ENCODE assay signal across 9 cellular contexts in the genomic region with DNA sequence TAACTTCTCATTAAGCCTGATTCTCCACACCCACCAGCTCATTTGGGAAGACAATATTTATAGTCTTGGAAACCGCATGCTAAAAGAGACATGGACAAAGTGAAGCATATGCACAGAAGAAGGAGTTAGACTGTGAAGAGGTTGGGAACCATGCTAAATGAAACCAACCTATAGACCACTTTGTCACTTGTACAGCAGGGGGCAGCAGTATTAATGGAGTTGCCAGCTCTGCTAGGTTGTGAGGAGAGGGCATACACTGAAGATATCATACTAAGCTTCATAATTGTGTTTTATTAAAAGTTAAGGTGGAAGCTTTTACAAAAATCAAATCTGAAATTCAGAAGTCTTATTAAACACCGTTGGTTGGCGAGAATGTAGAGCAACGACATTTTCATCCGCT. TPM values are rescaled to one million over a fixed set of nuclear protein-coding genes. Genes with fewer than 3 reads are reported as not detected.
DNase-seq lines count a peak whose midpoint lies in the region; ATAC-seq and TF ChIP-seq lines count a peak whose summit lies in the region.
"Had no signal": no experiment of that assay in that cellular context is flagged by ENCODE, and none has a peak within 500 bp of the region (broad histone marks: within the 10 kb centered on the region; RNA-seq: fewer than 3 reads in every experiment).

No MANE protein-coding gene starts in this region.

- H3K4me1 Mint-ChIP-seq in Calu3 (ENCODE audit: low read depth, unreplicated experiment), result no peaks in the 10 kb centered on the region
- H3K4me1 Mint-ChIP-seq in natural killer cell, result no peaks in the 10 kb centered on the region
- H3K4me1 Mint-ChIP-seq: memory B cell had no signal

- H3K27me3 Mint-ChIP-seq in Calu3 (ENCODE audit: unreplicated experiment) (no peaks in the 10 kb centered on the region), natural killer cell (ENCODE audit: low read depth in 2 of 2) (no peaks in the 10 kb centered on the region)
- H3K27me3 Mint-ChIP-seq: memory B cell had no signal

- H3K9me3 Mint-ChIP-seq in Calu3 (ENCODE audit: low read depth, unreplicated experiment) (no peaks in the 10 kb centered on the region), natural killer cell (peaks cover 22 to 24% of the 10 kb centered on the region in 2 donors)

- H3K4me3 Mint-ChIP-seq in Calu3 (ENCODE audit: low read depth, unreplicated experiment) (no peak overlapping the region), natural killer cell (no peak overlapping the region)
- H3K4me3 Mint-ChIP-seq: memory B cell had no signal

- peak; percentile 37 for TF ChIP-seq CTCF in Calu3 (IDR thresholded peaks at IDR 0.05; ENCODE audit: unreplicated experiment)
- peak; percentile 64 for TF ChIP-seq CTCF in LNCAP (IDR thresholded peaks at IDR 0.05)
- 0 out of 2 replicates have a peak, but pooled peaks have one; percentile 6 for TF ChIP-seq CTCF in WI38 (IDR thresholded peaks at IDR 0.05; ENCODE audit: low read depth, low read length)
- no peak for TF ChIP-seq CTCF in natural killer cell (IDR thresholded peaks at IDR 0.05)

- intact Hi-C loops in Calu3 (cut with micrococcal nuclease; ENCODE audit: unreplicated experiment), result loop anchor here (1.0 to 5.0 kb wide), 2 partner anchors 269 to 325 kb away; no protein-coding TSS in a partner anchor
- intact Hi-C loops in natural killer cell (cut with micrococcal nuclease), result no loop called here

- DNase-seq in Calu3 (peak; percentile 42), left lobe of liver (ENCODE audit: low spot score) (no peak), natural killer cell (no peak)
- DNase-seq in stimulated activated naive CD8-positive, alpha-beta T cell treated with anti-CD3 and anti-CD28 coated beads, Interleukin-15, Interleukin-2, amounts not matched to agents 100 U/mL and 50 U/mL, for 24 hours, result no peak

- no peak overlapping the region for H3K4me3 ChIP-seq in WI38 (ENCODE audit: low read depth, low read length)

- CTCF ChIA-PET in Calu3 (lab: Charles Lee), result no interaction called here

- ATAC-seq in GM19043 (IDR thresholded peaks at IDR 0.05; ENCODE audit: low read depth, unreplicated experiment) (peak; percentile 64), left lobe of liver (peak; percentile 51), HG03460 (IDR thresholded peaks at IDR 0.05; ENCODE audit: unreplicated experiment) (no peak), natural killer cell (no peak)
- ATAC-seq in stimulated activated naive CD8-positive, alpha-beta T cell treated with anti-CD3 and anti-CD28 coated beads, Interleukin-15, Interleukin-2, amounts not matched to agents 100 U/mL and 50 U/mL, for 24 hours, result no peak

- H3K36me3 Mint-ChIP-seq in Calu3 (ENCODE audit: insufficient read depth, unreplicated experiment), result no peaks in the 10 kb centered on the region
- H3K36me3 Mint-ChIP-seq in natural killer cell, result no peaks in the 10 kb centered on the region
- H3K36me3 Mint-ChIP-seq: memory B cell had no signal

- BruUV-seq in Calu3 (replicated peaks; lab: Mats Ljungman, UMichigan), result no TSS peak

- H3K27ac Mint-ChIP-seq in Calu3 (ENCODE audit: unreplicated experiment) (no peak overlapping the region), natural killer cell (no peak overlapping the region)
- H3K27ac Mint-ChIP-seq: memory B cell had no signal

RNA-seq across cellular contexts. Expression of a gene that starts 38.3 kb away (rescaled TPM):
- total RNA-seq in Calu3 (2022) (not detected in 2 replicates), left lobe of liver (0.23 TPM), natural killer cell (not detected)

Comparison
In these comparisons a context has a peak if more than half of its experiments do, and no peak if none do; other contexts are left out.
1. ATAC-seq: peak in GM19043 (single experiment) and left lobe of liver (single experiment); none in HG03460 (single experiment), natural killer cell (0 of 3) and stimulated activated naive CD8-positive, alpha-beta T cell treated with anti-CD3 and anti-CD28 coated beads, Interleukin-15, Interleukin-2, amounts not matched to agents 100 U/mL and 50 U/mL, for 24 hours (single experiment).